In genomic region chr16:57970971-57971370, GRCh38 we compare ENCODE assay signal across 41 cellular contexts. TPM values are rescaled to one million over a fixed set of nuclear protein-coding genes. Genes with fewer than 3 reads are reported as not detected.
A peak's percentile ranks its signal among the peaks of the same experiment; 100 is the strongest.
DNase-seq lines count a peak whose midpoint lies in the region; ATAC-seq, FAIRE-seq and TF ChIP-seq lines count a peak whose summit lies in the region.
"Had no signal": no experiment of that assay in that cellular context is flagged by ENCODE, and none has a peak within 500 bp of the region (broad histone marks: within the 10 kb centered on the region; RNA-seq: fewer than 3 reads in every experiment).

Gene CNGB1, minus strand, starts transcription at chr16:57971128. Its CDS starts 3,842 bp downstream, at chr16:57967286.

- H3K79me1 ChIP-seq in H9 (ENCODE audit: insufficient read depth, low read depth, low read length, poor library complexity, severe bottlenecking) = no peaks in the 10 kb centered on the region

- no peak for TF ChIP-seq CTCF in H9 (conservative IDR thresholded peaks at IDR 0.05)
- no peak for TF ChIP-seq CTCF in HepG2 (CRISPR knock-in tag; IDR thresholded peaks at IDR 0.05)

- H4K20me1 ChIP-seq in H9 (ENCODE audit: control insufficient read depth, insufficient read depth, insufficient read length) = no peaks in the 10 kb centered on the region
- H4K20me1 ChIP-seq in HepG2 (ENCODE audit: insufficient read depth, low read length) = no peaks in the 10 kb centered on the region

- H3K18ac ChIP-seq in H9 (ENCODE audit: insufficient read length, low read depth, low read length) = no peak within 1 kb of the TSS

- TF ChIP-seq RAD21 in HepG2 (CRISPR knock-in tag; IDR thresholded peaks at IDR 0.05) = no peak

- H3K36me3 ChIP-seq in HepG2 (replicated peaks in 1 of 2; ENCODE audit: control insufficient read depth in 1 of 2, insufficient read depth in 2 of 2, low read length in 2 of 2) = no peaks in the 10 kb centered on the region
- H3K36me3 ChIP-seq: heart left ventricle, pancreas, stomach, thyroid gland, vagina had no signal

- H3K27me3 Mint-ChIP-seq in H9 (ENCODE audit: low read depth) = peaks cover 4% of the 10 kb centered on the region

- POLR2A ChIA-PET in HepG2 (lab: Yijun Ruan, JAX) = no interaction called here

- H2AFZ ChIP-seq in H9 (ENCODE audit: low read length) = no peak within 1 kb of the TSS
- no peak within 1 kb of the TSS for H2AFZ ChIP-seq in HepG2 (ENCODE audit: low read length)
- H2AFZ ChIP-seq: GM23338 had no signal

- no TSS peak for BruUV-seq in HepG2 (replicated peaks; lab: Mats Ljungman, UMichigan)

- H2AK5ac ChIP-seq in H9 (ENCODE audit: insufficient read length, low read length) = no peak within 1 kb of the TSS

- no peaks in the 10 kb centered on the region for H3K79me2 ChIP-seq in H9 (ENCODE audit: insufficient read depth, low read length)
- H3K79me2 ChIP-seq in HepG2 (ENCODE audit: insufficient read depth, low read length) = no peaks in the 10 kb centered on the region

- no peak within 1 kb of the TSS for H3K9ac ChIP-seq in H9 (ENCODE audit: extremely low read depth, insufficient read length, low read length)
- H3K9ac ChIP-seq in HepG2 (ENCODE audit: insufficient read depth, low read depth, low read length) = no peak within 1 kb of the TSS

- in situ Hi-C loops in HepG2 (cut with HindIII; ENCODE audit: extremely low pct_ligation_motif_present, low pct_unique_long_range_greater_than_20kb) = no loop called here

- no peak for TF ChIP-seq POLR2A in HepG2 (IDR thresholded peaks at IDR 0.05; ENCODE audit: insufficient read depth in 1 of 2, low read depth in 2 of 2, low read length in 2 of 2)

- peak within 1 kb of the TSS in 2 of 3 experiments; percentile 34 to 91; a peak in 3 of 7 replicates for H3K27ac Mint-ChIP-seq in H9
- H3K27ac Mint-ChIP-seq: activated naive CD4-positive, alpha-beta T cell treated with anti-CD3 and anti-CD28 coated beads, Interleukin-2, amount 50 U/mL, for 72 hours; activated T-helper 1 cell treated with anti-CD3 and anti-CD28 coated beads, Interleukin-12 subunit alpha, Interleukin-12 subunit beta, Interleukin-2, Interleukin-4 antibody, amounts not matched to agents 30 ng/mL and 10 ng/mL and 1 ng/mL, durations not matched to agents 14 hours and 24 hours and 36 hours; CD4-positive, alpha-beta T cell had no signal

- H3T11ph ChIP-seq in H9 (ENCODE audit: low read length) = no peak within 1 kb of the TSS

- H4K91ac ChIP-seq in H9 (ENCODE audit: insufficient read length, low read depth, low read length) = no peak within 1 kb of the TSS

- H3K4ac ChIP-seq in H9 (ENCODE audit: low read depth, low read length) = no peak within 1 kb of the TSS

- FAIRE-seq in HepG2 (lab: Jason Lieb, UNC) = no peak
- FAIRE-seq: A549, GM12891, pancreas had no signal

- H3K4me1 ChIP-seq in H9 (ENCODE audit: insufficient read depth, low read length) (no peaks in the 10 kb centered on the region), HepG2 (ENCODE audit: insufficient read depth, low read length) (no peaks in the 10 kb centered on the region)
- H3K4me1 ChIP-seq: foreskin keratinocyte, pancreas, thyroid gland, vagina had no signal

- no peaks in the 10 kb centered on the region for H3K9me3 Mint-ChIP-seq in H9
- H3K9me3 Mint-ChIP-seq: activated naive CD4-positive, alpha-beta T cell treated with anti-CD3 and anti-CD28 coated beads, Interleukin-2, amount 50 U/mL, for 72 hours; activated T-helper 1 cell treated with anti-CD3 and anti-CD28 coated beads, Interleukin-12 subunit alpha, Interleukin-12 subunit beta, Interleukin-2, Interleukin-4 antibody, amounts not matched to agents 30 ng/mL and 10 ng/mL and 1 ng/mL, durations not matched to agents 14 hours and 24 hours and 36 hours; CD4-positive, alpha-beta T cell; effector memory CD8-positive, alpha-beta T cell; GM23338; natural killer cell had no signal

- no peaks in the 10 kb centered on the region for H3K27me3 ChIP-seq in H9 (ENCODE audit: insufficient read depth, low read length)
- H3K27me3 ChIP-seq in HepG2 (ENCODE audit: control insufficient read depth in 1 of 2, insufficient read depth in 2 of 2, low read length in 2 of 2) = peaks cover 10 to 24% of the 10 kb centered on the region in 2 experiments; a peak in 4 of 5 replicates
- H3K27me3 ChIP-seq: foreskin keratinocyte, heart left ventricle, pancreas, thyroid gland, vagina had no signal

- TF ChIP-seq EP300 in HepG2 (IDR thresholded peaks at IDR 0.05; ENCODE audit: low read depth in 2 of 2, low read length in 2 of 2) (no peak), HepG2 (CRISPR knock-in tag; IDR thresholded peaks at IDR 0.05; ENCODE audit: borderline replicate concordance) (no peak)

- H3K4me2 ChIP-seq in H9 (ENCODE audit: insufficient read depth, insufficient read length, low read length) = no peak within 1 kb of the TSS
- H3K4me2 ChIP-seq in HepG2 (ENCODE audit: low read depth, low read length) = no peak within 1 kb of the TSS
- H3K4me2 ChIP-seq: A549, GM23338, smooth muscle cell had no signal

- no peak within 1 kb of the TSS for H2BK20ac ChIP-seq in H9 (ENCODE audit: low read depth, low read length, poor library complexity, severe bottlenecking)

- H2BK12ac ChIP-seq in H9 (ENCODE audit: insufficient read length, low read depth, low read length) = no peak within 1 kb of the TSS

- no peak within 1 kb of the TSS for H3K56ac ChIP-seq in H9 (ENCODE audit: insufficient read length, low read depth, low read length)

- no peak within 1 kb of the TSS for H3K23ac ChIP-seq in H9 (ENCODE audit: insufficient read length, low read depth, low read length)

- peak; percentile 3 for DNase-seq in NCI-H2196 (lab: John Stamatoyannopoulos, UW; ENCODE audit: unreplicated experiment)
- DNase-seq in NCI-H2196 treated with DMSO at 0.1 percent for 48 hours (lab: John Stamatoyannopoulos, UW; ENCODE audit: unreplicated experiment) = no peak
- no peak for DNase-seq in H9
- peak; percentile 84 for DNase-seq in NCI-H82 (lab: John Stamatoyannopoulos, UW)
- no peak for DNase-seq in HepG2 (ENCODE audit: low spot score)
- DNase-seq in activated naive CD4-positive, alpha-beta T cell (lab: John Stamatoyannopoulos, UW) = no peak
- DNase-seq: activated CD4-positive, alpha-beta T cell treated with anti-CD3 and anti-CD28 coated beads for 48 hours; AML-193; aorta; caudate nucleus; CD4-positive, alpha-beta T cell; cortex of kidney; effector memory CD8-positive, alpha-beta T cell; foreskin keratinocyte; kidney glomerular epithelial cell; natural killer cell; NCI-H1048; NCI-H2029; NCI-H446 treated with DMSO at 0.1 percent for 48 hours; pancreas; stimulated activated CD4-positive, alpha-beta T cell treated with anti-CD3 and anti-CD28 coated beads, Interleukin-1b, Interleukin-23, amount 100 ng/mL, for 48 hours; stimulated activated CD8-positive, alpha-beta memory T cell treated with anti-CD3 and anti-CD28 coated beads, Interleukin-4, amount 100 ng/mL, for 48 hours; stomach; T-helper 9 cell; thyroid gland had no signal

- H2BK120ac ChIP-seq in H9 (ENCODE audit: low read depth, low read length, poor library complexity, severe bottlenecking) = no peak within 1 kb of the TSS

- H3K27ac ChIP-seq in H9 (ENCODE audit: insufficient read length, low read depth, low read length) (no peak within 1 kb of the TSS), HepG2 (ENCODE audit: extremely low read length, insufficient read depth, low read length) (no peak within 1 kb of the TSS)
- H3K27ac ChIP-seq: A549, foreskin keratinocyte, heart left ventricle, HL-60, pancreas, stomach, thyroid gland, vagina, VCaP had no signal

- H2BK5ac ChIP-seq in H9 (ENCODE audit: insufficient read length, low read length) = no peak within 1 kb of the TSS

- no peaks in the 10 kb centered on the region for H3K9me3 ChIP-seq in H9 (ENCODE audit: control insufficient read depth, low read depth, low read length)
- H3K9me3 ChIP-seq in HepG2 (ENCODE audit: low read length) = no peaks in the 10 kb centered on the region
- H3K9me3 ChIP-seq: A549, heart left ventricle, pancreas, stomach, thyroid gland, vagina had no signal

- WGBS in H9 (ENCODE audit: extremely low coverage, insufficient read length, low lambda C conversion rate) = no CpG with 5 or more reads among the region's 6 CpGs
- 2% methylated on average over 5 of the region's 6 CpGs for WGBS in HepG2 (ENCODE audit: low lambda C conversion rate)

- H3K36me3 Mint-ChIP-seq in H9 (ENCODE audit: insufficient read depth in 1 of 3, low read depth in 3 of 3) = no peaks in the 10 kb centered on the region
- H3K36me3 Mint-ChIP-seq: activated naive CD4-positive, alpha-beta T cell treated with anti-CD3 and anti-CD28 coated beads, Interleukin-2, amount 50 U/mL, for 72 hours; natural killer cell had no signal

- H3K14ac ChIP-seq in H9 (ENCODE audit: insufficient read depth, low read length) = no peak within 1 kb of the TSS; the same call in 1 of the 2 replicates

- CTCF ChIA-PET in HepG2 (lab: Yijun Ruan, JAX; ENCODE audit: low intra/inter-chr PET ratio, low total read pairs) = no interaction called here

- H4K8ac ChIP-seq in H9 (replicated peaks; ENCODE audit: insufficient read length, low read depth, low read length) = no peak within 1 kb of the TSS

- H3K23me2 ChIP-seq in H9 (ENCODE audit: insufficient read length, low read depth, low read length, poor library complexity, severe bottlenecking) = no peaks in the 10 kb centered on the region

- ATAC-seq in HepG2 (peak; percentile 31; the same call in 2 of the 3 replicates), HG02885 (IDR thresholded peaks at IDR 0.05; ENCODE audit: poor library complexity, unreplicated experiment) (no peak), HG03175 (IDR thresholded peaks at IDR 0.05; ENCODE audit: unreplicated experiment) (no peak)
- ATAC-seq: A549; activated naive CD4-positive, alpha-beta T cell treated with anti-CD3 and anti-CD28 coated beads, Interleukin-2, amount 50 U/mL, for 72 hours; effector memory CD8-positive, alpha-beta T cell; esophagus mucosa; foreskin keratinocyte; GM23338; heart left ventricle; natural killer cell; pancreas had no signal

- no peak within 1 kb of the TSS for H3K4me3 ChIP-seq in HepG2 (replicated peaks in 1 of 3; ENCODE audit: insufficient read depth in 1 of 3, low read depth in 2 of 3, low read length in 3 of 3)
- H3K4me3 ChIP-seq: A549, GM23338, heart left ventricle, lung, pancreas, smooth muscle cell, stomach, thyroid gland, vagina had no signal

- no peak within 1 kb of the TSS for H2BK15ac ChIP-seq in H9 (ENCODE audit: low read depth, low read length)

- peaks cover 6 to 16% of the 10 kb centered on the region in 2 experiments for H3K4me1 Mint-ChIP-seq in H9

- intact Hi-C loops in HepG2 (cut with micrococcal nuclease; ENCODE audit: unreplicated experiment) = no loop called here

- no peak within 1 kb of the TSS for H4K5ac ChIP-seq in H9 (ENCODE audit: insufficient read length, low read depth, low read length)

- no peak within 1 kb of the TSS for H3K4me3 Mint-ChIP-seq in H9
- H3K4me3 Mint-ChIP-seq: activated T-helper 1 cell treated with anti-CD3 and anti-CD28 coated beads, Interleukin-12 subunit alpha, Interleukin-12 subunit beta, Interleukin-2, Interleukin-4 antibody, amounts not matched to agents 30 ng/mL and 10 ng/mL and 1 ng/mL, durations not matched to agents 14 hours and 24 hours and 36 hours; CD4-positive, alpha-beta T cell; effector memory CD8-positive, alpha-beta T cell; GM23338; natural killer cell had no signal

RNA-seq across cellular contexts. Expression of gene CNGB1, which starts in this region (rescaled TPM):
- total RNA-seq in H9 (2021) (not detected in 2 replicates), HepG2 (2016; rRNA removed; fragmentation: Illumina TruSeq; extraction: Trizol) (0.02 and 0.03 TPM in 2 replicates)
- not detected in 2 replicates for total RNA-seq in HepG2 (2016; cell fraction: cytosol; rRNA removed; fragmentation: Illumina TruSeq; extraction: Trizol; ENCODE audit: low read depth)
- 0.03 and 0.09 TPM in 2 replicates for total RNA-seq in HepG2 (2016; cell fraction: insoluble cytoplasmic fraction; rRNA removed; fragmentation: Illumina TruSeq; extraction: Trizol)
- total RNA-seq in HepG2 (2016; cell fraction: membrane; rRNA removed; fragmentation: Illumina TruSeq; extraction: Trizol) = 0.53 TPM in 1 of 2 replicates, not detected in the other
- not detected in 2 replicates for total RNA-seq in HepG2 (2016; cell fraction: nucleus; rRNA removed; fragmentation: Illumina TruSeq; extraction: Trizol)
- polyA plus RNA-seq in HepG2 (2011; rRNA removed) = 0.15 and 0.29 TPM in 2 replicates
- polyA plus RNA-seq in HepG2 (2011; cell fraction: cytosol; rRNA removed) = 0.15 and 0.33 TPM in 2 replicates
- 0.08 and 0.38 TPM in 2 replicates for polyA plus RNA-seq in HepG2 (2011; cell fraction: nucleus; rRNA removed)
- polyA plus RNA-seq in HepG2 (2012) = 0.08 and 0.84 TPM in 2 replicates
- polyA plus RNA-seq in HepG2 (2016; cell fraction: cytosol; fragmentation: Illumina TruSeq; extraction: Trizol; ENCODE audit: low read depth) = 0.09 and 0.19 TPM in 2 replicates
- polyA plus RNA-seq in HepG2 (2016; cell fraction: insoluble cytoplasmic fraction; fragmentation: Illumina TruSeq; extraction: Trizol; ENCODE audit: low read depth) = 0.05 TPM in 1 of 2 replicates, not detected in the other
- not detected in 2 replicates for polyA plus RNA-seq in HepG2 (2016; cell fraction: membrane; fragmentation: Illumina TruSeq; extraction: Trizol; ENCODE audit: low read depth)
- polyA plus RNA-seq in HepG2 (2016; cell fraction: nucleus; fragmentation: Illumina TruSeq; extraction: Trizol; ENCODE audit: insufficient read depth, low read depth) = not detected in 2 replicates
- polyA minus RNA-seq in HepG2 (2011; rRNA and poly(A)+ RNA removed; ENCODE audit: low replicate concordance) = 4.0 and 16.2 TPM in 2 replicates
- 0.10 TPM in 1 of 2 replicates, not detected in the other for polyA minus RNA-seq in HepG2 (2011; cell fraction: cytosol; rRNA and poly(A)+ RNA removed)
- polyA minus RNA-seq in HepG2 (2011; cell fraction: nucleus; rRNA and poly(A)+ RNA removed) = 0.64 and 1.5 TPM in 2 replicates
- total RNA-seq: activated T-helper 1 cell treated with anti-CD3 and anti-CD28 coated beads, Interleukin-12 subunit alpha, Interleukin-12 subunit beta, Interleukin-2, Interleukin-4 antibody, amounts not matched to agents 30 ng/mL and 10 ng/mL and 1 ng/mL, durations not matched to agents 14 hours and 24 hours and 36 hours; aorta; CD4-positive, alpha-beta T cell; GM23338; heart left ventricle; mononuclear cell; natural killer cell; OCI-LY7; smooth muscle cell; vagina had no signal
- polyA plus RNA-seq: aorta, GM23338, heart left ventricle, smooth muscle cell had no signal

Comparison
In these comparisons a context has a peak if more than half of its experiments do, and no peak if none do; other contexts are left out.
1. DNase-seq: peak in NCI-H2196 (single experiment) and NCI-H82 (single experiment); none in NCI-H2196 treated with DMSO at 0.1 percent for 48 hours (single experiment), H9 (single experiment), HepG2 (single experiment) and activated naive CD4-positive, alpha-beta T cell (0 of 4).